ENCODE assay signal across 15 cellular contexts in genomic region chr10:24685958-24686540, GRCh38. TPM values are rescaled to one million over a fixed set of nuclear protein-coding genes. Genes with fewer than 3 reads are reported as not detected.
DNase-seq lines count a peak whose midpoint lies in the region; ATAC-seq and TF ChIP-seq lines count a peak whose summit lies in the region.
"Had no signal": no experiment of that assay in that cellular context is flagged by ENCODE, and none has a peak within 500 bp of the region (broad histone marks: within the 10 kb centered on the region; RNA-seq: fewer than 3 reads in every experiment).

No MANE protein-coding gene starts in this region.

- TF ChIP-seq POLR2A in prostate gland (IDR thresholded peaks at IDR 0.05), result no peak

- 58% methylated on average over 4 of the region's 4 CpGs for WGBS in prostate gland

- TF ChIP-seq CTCF in astrocyte of the spinal cord (IDR thresholded peaks at IDR 0.05; ENCODE audit: low read depth, low read length) (no peak), prostate gland (IDR thresholded peaks at IDR 0.05) (no peak)

- H3K27me3 ChIP-seq in prostate gland (replicated peaks; ENCODE audit: insufficient read depth), result no peaks in the 10 kb centered on the region
- H3K27me3 ChIP-seq: transverse colon had no signal

- no peaks in the 10 kb centered on the region for H3K4me1 ChIP-seq in prostate gland (replicated peaks)

- ATAC-seq in Right ventricle myocardium superior (ENCODE audit: poor library complexity) (peak; percentile 54), HG02623 (IDR thresholded peaks at IDR 0.05; ENCODE audit: unreplicated experiment) (no peak)
- ATAC-seq: effector memory CD8-positive, alpha-beta T cell had no signal

- H3K36me3 ChIP-seq in prostate gland, result no peaks in the 10 kb centered on the region
- H3K36me3 ChIP-seq: transverse colon had no signal

- DNase-seq in HS-27A (ENCODE audit: low read depth) (peak; percentile 11), astrocyte of the spinal cord (ENCODE audit: low read depth, low spot score) (peak; percentile 45), Right ventricle myocardium superior (no peak), smooth muscle cell of the brain vasculature (ENCODE audit: low read depth, low spot score) (peak; percentile 17), prostate gland (ENCODE audit: low spot score) (no peak), GDM1 (lab: John Stamatoyannopoulos, UW) (no peak), NCI-H128 (lab: John Stamatoyannopoulos, UW; ENCODE audit: unreplicated experiment) (no peak)
- DNase-seq: activated CD4-positive, alpha-beta memory T cell treated with anti-CD3 and anti-CD28 coated beads, Interleukin-2, amount 10 ng/mL, durations not matched to agents 7 days and 5 days; effector memory CD8-positive, alpha-beta T cell; NCI-H1092; NCI-H2227 treated with DMSO at 0.1 percent for 48 hours; stimulated activated CD4-positive, alpha-beta T cell treated with anti-CD3 and anti-CD28 coated beads, Interleukin-1b, Interleukin-23, amount 100 ng/mL, for 48 hours; stimulated activated CD8-positive, alpha-beta memory T cell treated with anti-CD3 and anti-CD28 coated beads, Interleukin-4, amount 100 ng/mL, for 48 hours; transverse colon had no signal

- intact Hi-C loops in Right ventricle myocardium superior (cut with DNase I), result no loop called here
- intact Hi-C loops in prostate gland (cut with DNase I), result no loop called here

- no peaks in the 10 kb centered on the region for H3K9me3 ChIP-seq in prostate gland
- H3K9me3 ChIP-seq: transverse colon had no signal

- H3K4me3 ChIP-seq in astrocyte of the spinal cord (ENCODE audit: low read depth, low read length) (no peak overlapping the region), prostate gland (no peak overlapping the region)
- H3K4me3 ChIP-seq: transverse colon had no signal

- in situ Hi-C loops in astrocyte of the spinal cord (cut with HindIII; ENCODE audit: low sequenced_read_pairs), result no loop called here

- H3K27ac ChIP-seq in prostate gland, result no peak overlapping the region
- H3K27ac ChIP-seq: transverse colon had no signal

RNA-seq across cellular contexts. Expression of gene ARHGAP21, which starts 37.6 kb away (rescaled TPM):
- 52.3 TPM for total RNA-seq in Right ventricle myocardium superior
- 10 to 100 TPM; 42.3 to 44.3 TPM for total RNA-seq in prostate gland

Comparison
In these comparisons a context has a peak if more than half of its experiments do, and no peak if none do; other contexts are left out.
1. DNase-seq: peak in HS-27A (single experiment), astrocyte of the spinal cord (single experiment) and smooth muscle cell of the brain vasculature (single experiment); none in Right ventricle myocardium superior (single experiment), prostate gland (single experiment), GDM1 (single experiment) and NCI-H128 (single experiment).